ENCODE assay signal across 17 cellular contexts in the genomic region with DNA sequence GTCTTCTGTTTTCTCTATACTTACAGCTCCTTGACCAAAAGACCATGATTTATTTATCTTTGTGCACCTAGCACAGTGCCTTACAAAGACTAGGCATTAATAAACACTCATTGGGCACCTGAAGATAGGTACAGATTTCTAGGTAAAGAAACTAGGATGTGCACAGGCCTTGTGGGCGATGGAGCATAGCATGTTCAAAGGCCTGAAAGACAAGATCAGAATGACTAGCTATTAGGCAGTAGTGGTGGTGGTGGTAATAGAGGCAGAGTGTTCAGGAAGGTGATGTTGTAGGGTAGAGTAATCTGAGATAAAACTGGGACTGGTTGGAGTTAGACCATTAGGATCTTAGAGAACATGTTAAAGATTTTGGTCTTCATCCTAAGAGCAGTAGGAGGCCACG. TPM values are rescaled to one million over a fixed set of nuclear protein-coding genes. Genes with fewer than 3 reads are reported as not detected.
"Had no signal": no experiment of that assay in that cellular context is flagged by ENCODE, and none has a peak within 500 bp of the region (broad histone marks: within the 10 kb centered on the region; RNA-seq: fewer than 3 reads in every experiment).

No MANE protein-coding gene starts in this region.

- H3K36me3 ChIP-seq: breast epithelium, prostate gland, sigmoid colon, upper lobe of left lung had no signal

- H3K9me3 Mint-ChIP-seq: stimulated activated naive CD8-positive, alpha-beta T cell treated with anti-CD3 and anti-CD28 coated beads, Interleukin-15, Interleukin-2, amounts not matched to agents 100 ng/mL and 50 ng/mL, for 24 hours had no signal

- ATAC-seq: activated CD8-positive, alpha-beta T cell treated with anti-CD3 and anti-CD28 coated beads, Interleukin-2, amount 10 ng/mL, durations not matched to agents 7 days and 5 days; esophagus mucosa; left colon; mucosa of descending colon had no signal

- H3K4me3 ChIP-seq: breast epithelium, dorsolateral prefrontal cortex, mucosa of descending colon, prostate gland, sigmoid colon, upper lobe of left lung had no signal

- H3K27ac Mint-ChIP-seq: activated CD8-positive, alpha-beta T cell treated with anti-CD3 and anti-CD28 coated beads, Interleukin-2, amount 10 ng/mL, durations not matched to agents 7 days and 5 days; nephron; stimulated activated naive CD8-positive, alpha-beta T cell treated with anti-CD3 and anti-CD28 coated beads, Interleukin-15, Interleukin-2, amounts not matched to agents 100 ng/mL and 50 ng/mL, for 24 hours had no signal

- H3K4me1 ChIP-seq: breast epithelium, prostate gland had no signal

- H3K4me3 Mint-ChIP-seq: activated CD8-positive, alpha-beta T cell treated with anti-CD3 and anti-CD28 coated beads, Interleukin-2, amount 10 ng/mL, durations not matched to agents 7 days and 5 days; stimulated activated naive CD8-positive, alpha-beta T cell treated with anti-CD3 and anti-CD28 coated beads, Interleukin-15, Interleukin-2, amounts not matched to agents 100 ng/mL and 50 ng/mL, for 24 hours had no signal

- H3K9me3 ChIP-seq: breast epithelium, mucosa of descending colon, prostate gland, sigmoid colon, upper lobe of left lung had no signal

- H3K27ac ChIP-seq: breast epithelium, dorsolateral prefrontal cortex, prostate gland, sigmoid colon, upper lobe of left lung had no signal

- H3K27me3 Mint-ChIP-seq: stimulated activated naive CD8-positive, alpha-beta T cell treated with anti-CD3 and anti-CD28 coated beads, Interleukin-15, Interleukin-2, amounts not matched to agents 100 ng/mL and 50 ng/mL, for 24 hours had no signal

- H3K27me3 ChIP-seq: breast epithelium, dorsolateral prefrontal cortex, sigmoid colon, upper lobe of left lung had no signal

- DNase-seq: activated CD4-positive, alpha-beta T cell treated with anti-CD3 and anti-CD28 coated beads for 48 hours; activated CD8-positive, alpha-beta memory T cell treated with anti-CD3 and anti-CD28 coated beads, Interleukin-2, amount 50 U/mL, for 48 hours; activated CD8-positive, alpha-beta T cell treated with anti-CD3 and anti-CD28 coated beads, Interleukin-2, amount 10 ng/mL, durations not matched to agents 7 days and 5 days; aorta; dorsolateral prefrontal cortex; glutamatergic neuron; left colon; mammary epithelial cell; mucosa of descending colon; sigmoid colon; stimulated activated CD4-positive, alpha-beta T cell treated with anti-CD3 and anti-CD28 coated beads, Interleukin-12 subunit alpha, Interleukin-12 subunit beta, amount 100 ng/mL, for 4 hours; upper lobe of left lung had no signal

RNA-seq across cellular contexts. Expression of gene TXLNB, which starts 3.9 kb away (rescaled TPM):
- total RNA-seq: mammary epithelial cell had no signal
- polyA plus RNA-seq: mammary epithelial cell had no signal
